ENCODE assay signal across 1 cellular context in the genomic region with DNA sequence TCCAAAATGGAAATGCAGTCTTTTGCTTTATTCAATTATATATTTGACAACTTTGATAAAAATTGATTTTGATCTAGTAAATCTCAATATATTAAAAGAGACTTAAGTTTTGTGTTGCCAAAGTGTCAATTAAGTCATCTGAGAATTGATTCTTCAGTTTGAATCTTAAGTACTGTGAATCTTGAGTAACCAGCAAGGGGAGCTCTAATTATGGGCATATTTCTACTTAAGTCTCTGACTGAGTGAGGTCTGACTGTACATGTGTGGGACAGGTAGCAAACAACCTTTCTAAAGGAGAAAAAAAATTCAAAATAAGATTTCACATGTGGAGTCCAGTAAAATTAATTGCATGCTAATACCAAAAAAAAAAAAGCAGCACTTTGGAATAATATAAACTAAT.
TF ChIP-seq lines count a peak whose summit lies in the region.

No MANE protein-coding gene starts in this region.

TF ChIP-seq in H1, 55 proteins besides CTCF, POLR2A, EP300 and RAD21 (continued from another document):
- TF ChIP-seq, protein P1, sequence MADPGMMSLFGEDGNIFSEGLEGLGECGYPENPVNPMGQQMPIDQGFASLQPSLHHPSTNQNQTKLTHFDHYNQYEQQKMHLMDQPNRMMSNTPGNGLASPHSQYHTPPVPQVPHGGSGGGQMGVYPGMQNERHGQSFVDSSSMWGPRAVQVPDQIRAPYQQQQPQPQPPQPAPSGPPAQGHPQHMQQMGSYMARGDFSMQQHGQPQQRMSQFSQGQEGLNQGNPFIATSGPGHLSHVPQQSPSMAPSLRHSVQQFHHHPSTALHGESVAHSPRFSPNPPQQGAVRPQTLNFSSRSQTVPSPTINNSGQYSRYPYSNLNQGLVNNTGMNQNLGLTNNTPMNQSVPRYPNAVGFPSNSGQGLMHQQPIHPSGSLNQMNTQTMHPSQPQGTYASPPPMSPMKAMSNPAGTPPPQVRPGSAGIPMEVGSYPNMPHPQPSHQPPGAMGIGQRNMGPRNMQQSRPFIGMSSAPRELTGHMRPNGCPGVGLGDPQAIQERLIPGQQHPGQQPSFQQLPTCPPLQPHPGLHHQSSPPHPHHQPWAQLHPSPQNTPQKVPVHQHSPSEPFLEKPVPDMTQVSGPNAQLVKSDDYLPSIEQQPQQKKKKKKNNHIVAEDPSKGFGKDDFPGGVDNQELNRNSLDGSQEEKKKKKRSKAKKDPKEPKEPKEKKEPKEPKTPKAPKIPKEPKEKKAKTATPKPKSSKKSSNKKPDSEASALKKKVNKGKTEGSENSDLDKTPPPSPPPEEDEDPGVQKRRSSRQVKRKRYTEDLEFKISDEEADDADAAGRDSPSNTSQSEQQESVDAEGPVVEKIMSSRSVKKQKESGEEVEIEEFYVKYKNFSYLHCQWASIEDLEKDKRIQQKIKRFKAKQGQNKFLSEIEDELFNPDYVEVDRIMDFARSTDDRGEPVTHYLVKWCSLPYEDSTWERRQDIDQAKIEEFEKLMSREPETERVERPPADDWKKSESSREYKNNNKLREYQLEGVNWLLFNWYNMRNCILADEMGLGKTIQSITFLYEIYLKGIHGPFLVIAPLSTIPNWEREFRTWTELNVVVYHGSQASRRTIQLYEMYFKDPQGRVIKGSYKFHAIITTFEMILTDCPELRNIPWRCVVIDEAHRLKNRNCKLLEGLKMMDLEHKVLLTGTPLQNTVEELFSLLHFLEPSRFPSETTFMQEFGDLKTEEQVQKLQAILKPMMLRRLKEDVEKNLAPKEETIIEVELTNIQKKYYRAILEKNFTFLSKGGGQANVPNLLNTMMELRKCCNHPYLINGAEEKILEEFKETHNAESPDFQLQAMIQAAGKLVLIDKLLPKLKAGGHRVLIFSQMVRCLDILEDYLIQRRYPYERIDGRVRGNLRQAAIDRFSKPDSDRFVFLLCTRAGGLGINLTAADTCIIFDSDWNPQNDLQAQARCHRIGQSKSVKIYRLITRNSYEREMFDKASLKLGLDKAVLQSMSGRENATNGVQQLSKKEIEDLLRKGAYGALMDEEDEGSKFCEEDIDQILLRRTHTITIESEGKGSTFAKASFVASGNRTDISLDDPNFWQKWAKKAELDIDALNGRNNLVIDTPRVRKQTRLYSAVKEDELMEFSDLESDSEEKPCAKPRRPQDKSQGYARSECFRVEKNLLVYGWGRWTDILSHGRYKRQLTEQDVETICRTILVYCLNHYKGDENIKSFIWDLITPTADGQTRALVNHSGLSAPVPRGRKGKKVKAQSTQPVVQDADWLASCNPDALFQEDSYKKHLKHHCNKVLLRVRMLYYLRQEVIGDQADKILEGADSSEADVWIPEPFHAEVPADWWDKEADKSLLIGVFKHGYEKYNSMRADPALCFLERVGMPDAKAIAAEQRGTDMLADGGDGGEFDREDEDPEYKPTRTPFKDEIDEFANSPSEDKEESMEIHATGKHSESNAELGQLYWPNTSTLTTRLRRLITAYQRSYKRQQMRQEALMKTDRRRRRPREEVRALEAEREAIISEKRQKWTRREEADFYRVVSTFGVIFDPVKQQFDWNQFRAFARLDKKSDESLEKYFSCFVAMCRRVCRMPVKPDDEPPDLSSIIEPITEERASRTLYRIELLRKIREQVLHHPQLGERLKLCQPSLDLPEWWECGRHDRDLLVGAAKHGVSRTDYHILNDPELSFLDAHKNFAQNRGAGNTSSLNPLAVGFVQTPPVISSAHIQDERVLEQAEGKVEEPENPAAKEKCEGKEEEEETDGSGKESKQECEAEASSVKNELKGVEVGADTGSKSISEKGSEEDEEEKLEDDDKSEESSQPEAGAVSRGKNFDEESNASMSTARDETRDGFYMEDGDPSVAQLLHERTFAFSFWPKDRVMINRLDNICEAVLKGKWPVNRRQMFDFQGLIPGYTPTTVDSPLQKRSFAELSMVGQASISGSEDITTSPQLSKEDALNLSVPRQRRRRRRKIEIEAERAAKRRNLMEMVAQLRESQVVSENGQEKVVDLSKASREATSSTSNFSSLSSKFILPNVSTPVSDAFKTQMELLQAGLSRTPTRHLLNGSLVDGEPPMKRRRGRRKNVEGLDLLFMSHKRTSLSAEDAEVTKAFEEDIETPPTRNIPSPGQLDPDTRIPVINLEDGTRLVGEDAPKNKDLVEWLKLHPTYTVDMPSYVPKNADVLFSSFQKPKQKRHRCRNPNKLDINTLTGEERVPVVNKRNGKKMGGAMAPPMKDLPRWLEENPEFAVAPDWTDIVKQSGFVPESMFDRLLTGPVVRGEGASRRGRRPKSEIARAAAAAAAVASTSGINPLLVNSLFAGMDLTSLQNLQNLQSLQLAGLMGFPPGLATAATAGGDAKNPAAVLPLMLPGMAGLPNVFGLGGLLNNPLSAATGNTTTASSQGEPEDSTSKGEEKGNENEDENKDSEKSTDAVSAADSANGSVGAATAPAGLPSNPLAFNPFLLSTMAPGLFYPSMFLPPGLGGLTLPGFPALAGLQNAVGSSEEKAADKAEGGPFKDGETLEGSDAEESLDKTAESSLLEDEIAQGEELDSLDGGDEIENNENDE (IDR thresholded peaks at IDR 0.05; ENCODE audit: insufficient replicate concordance, low read length): no peak
- no peak for TF ChIP-seq EGR1 (IDR thresholded peaks at IDR 0.05; ENCODE audit: borderline replicate concordance, low read depth, low read length)
- TF ChIP-seq, protein P2, sequence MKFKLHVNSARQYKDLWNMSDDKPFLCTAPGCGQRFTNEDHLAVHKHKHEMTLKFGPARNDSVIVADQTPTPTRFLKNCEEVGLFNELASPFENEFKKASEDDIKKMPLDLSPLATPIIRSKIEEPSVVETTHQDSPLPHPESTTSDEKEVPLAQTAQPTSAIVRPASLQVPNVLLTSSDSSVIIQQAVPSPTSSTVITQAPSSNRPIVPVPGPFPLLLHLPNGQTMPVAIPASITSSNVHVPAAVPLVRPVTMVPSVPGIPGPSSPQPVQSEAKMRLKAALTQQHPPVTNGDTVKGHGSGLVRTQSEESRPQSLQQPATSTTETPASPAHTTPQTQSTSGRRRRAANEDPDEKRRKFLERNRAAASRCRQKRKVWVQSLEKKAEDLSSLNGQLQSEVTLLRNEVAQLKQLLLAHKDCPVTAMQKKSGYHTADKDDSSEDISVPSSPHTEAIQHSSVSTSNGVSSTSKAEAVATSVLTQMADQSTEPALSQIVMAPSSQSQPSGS (IDR thresholded peaks at IDR 0.05; ENCODE audit: low read length): no peak
